Comparison of ENCODE assay signal across 17 cellular contexts in genomic region chr22:49026476-49027121, GRCh38.
DNase-seq lines count a peak whose midpoint lies in the region; ATAC-seq and TF ChIP-seq lines count a peak whose summit lies in the region.
"Had no signal": no experiment of that assay in that cellular context is flagged by ENCODE, and none has a peak within 500 bp of the region (broad histone marks: within the 10 kb centered on the region; RNA-seq: fewer than 3 reads in every experiment).

No MANE protein-coding gene starts in this region.

- H3K4me3 ChIP-seq in left ventricle myocardium inferior (no peak overlapping the region), tibial nerve (no peak overlapping the region)
- H3K4me3 ChIP-seq: BLaER1 treated with 17β-estradiol and CSF1 and Interleukin-3, amounts not matched to agents 10 nM and 100 nM; breast epithelium; psoas muscle had no signal

- TF ChIP-seq EP300 in tibial nerve (IDR thresholded peaks at IDR 0.05), result no peak

- H3K9me3 ChIP-seq in left ventricle myocardium inferior (replicated peaks) (no peaks in the 10 kb centered on the region), tibial nerve (no peaks in the 10 kb centered on the region)
- H3K9me3 ChIP-seq: BLaER1 treated with 17β-estradiol and CSF1 and Interleukin-3, amounts not matched to agents 10 nM and 100 nM; breast epithelium; psoas muscle had no signal

- ATAC-seq in Right ventricle myocardium superior (ENCODE audit: poor library complexity) (no peak), GM21367 (IDR thresholded peaks at IDR 0.05; ENCODE audit: unreplicated experiment) (no peak)
- ATAC-seq: psoas muscle; stimulated activated naive CD8-positive, alpha-beta T cell treated with anti-CD3 and anti-CD28 coated beads, Interleukin-15, Interleukin-2, amounts not matched to agents 100 U/mL and 50 U/mL, for 24 hours had no signal

- DNase-seq in left ventricle myocardium inferior (no peak), Right ventricle myocardium superior (no peak), NCI-H748 treated with DMSO at 0.1 percent for 48 hours (lab: John Stamatoyannopoulos, UW) (peak; percentile 5), iPS-NIHi11 (ENCODE audit: low spot score) (peak; percentile 66), tibial nerve (ENCODE audit: low spot score in 2 of 2) (no peak), SKM-1 treated with dmso at 0.1 percent for 144 hours (lab: John Stamatoyannopoulos, UW; ENCODE audit: unreplicated experiment) (no peak)
- DNase-seq in activated CD4-positive, CD25-positive, alpha-beta regulatory T cell treated with anti-CD3 and anti-CD28 coated beads, Interleukin-2, amount 50 U/mL, for 72 hours, result no peak
- DNase-seq: activated CD4-positive, CD25-positive, alpha-beta regulatory T cell; NCI-H2081; SHP77 treated with DMSO at 0.1 percent for 48 hours; stimulated activated CD4-positive, alpha-beta T cell treated with anti-CD3 and anti-CD28 coated beads, Interleukin-4, amount 100 ng/mL, for 24 hours; stimulated activated naive CD8-positive, alpha-beta T cell treated with anti-CD3 and anti-CD28 coated beads, Interleukin-15, Interleukin-2, amounts not matched to agents 100 U/mL and 50 U/mL, for 24 hours had no signal

- WGBS in tibial nerve, 2 donors, result 56 to 91% methylated on average over 5 to 9 of the region's 9 CpGs

- intact Hi-C loops in left ventricle myocardium inferior (cut with micrococcal nuclease), result no loop called here
- intact Hi-C loops in Right ventricle myocardium superior (cut with DNase I), result no loop called here

- peak; percentile 38 for TF ChIP-seq CTCF in left ventricle myocardium inferior (IDR thresholded peaks at IDR 0.05; ENCODE audit: borderline replicate concordance)
- TF ChIP-seq CTCF in tibial nerve (IDR thresholded peaks at IDR 0.05), result peak in 4 of 5 experiments; percentile 5 to 33 (median 21)

- TF ChIP-seq POLR2A in tibial nerve (IDR thresholded peaks at IDR 0.05), result no peak

- no peak overlapping the region for H3K27ac ChIP-seq in left ventricle myocardium inferior (replicated peaks)
- H3K27ac ChIP-seq in tibial nerve, result no peak overlapping the region
- H3K27ac ChIP-seq: BLaER1 treated with 17β-estradiol and CSF1 and Interleukin-3, amounts not matched to agents 10 nM and 100 nM; breast epithelium; epithelial cell of prostate; psoas muscle had no signal

- H3K4me1 ChIP-seq in left ventricle myocardium inferior (no peaks in the 10 kb centered on the region), tibial nerve (no peaks in the 10 kb centered on the region)
- H3K4me1 ChIP-seq: BLaER1 treated with 17β-estradiol and CSF1 and Interleukin-3, amounts not matched to agents 10 nM and 100 nM; breast epithelium; psoas muscle had no signal

- no peaks in the 10 kb centered on the region for H3K36me3 ChIP-seq in left ventricle myocardium inferior
- no peaks in the 10 kb centered on the region for H3K36me3 ChIP-seq in tibial nerve
- H3K36me3 ChIP-seq: BLaER1 treated with 17β-estradiol and CSF1 and Interleukin-3, amounts not matched to agents 10 nM and 100 nM; breast epithelium had no signal

- H3K27me3 ChIP-seq in left ventricle myocardium inferior (ENCODE audit: low read depth) (peaks cover 80% of the 10 kb centered on the region), tibial nerve (no peaks in the 10 kb centered on the region)

Comparison
In these comparisons a context has a peak if more than half of its experiments do, and no peak if none do; other contexts are left out.
1. DNase-seq: peak in NCI-H748 treated with DMSO at 0.1 percent for 48 hours (single experiment) and iPS-NIHi11 (single experiment); none in left ventricle myocardium inferior (single experiment), Right ventricle myocardium superior (single experiment), tibial nerve (0 of 2), SKM-1 treated with dmso at 0.1 percent for 144 hours (single experiment) and activated CD4-positive, CD25-positive, alpha-beta regulatory T cell treated with anti-CD3 and anti-CD28 coated beads, Interleukin-2, amount 50 U/mL, for 72 hours (single experiment).